38 cellular contexts compared by ENCODE assay signal in the genomic region with DNA sequence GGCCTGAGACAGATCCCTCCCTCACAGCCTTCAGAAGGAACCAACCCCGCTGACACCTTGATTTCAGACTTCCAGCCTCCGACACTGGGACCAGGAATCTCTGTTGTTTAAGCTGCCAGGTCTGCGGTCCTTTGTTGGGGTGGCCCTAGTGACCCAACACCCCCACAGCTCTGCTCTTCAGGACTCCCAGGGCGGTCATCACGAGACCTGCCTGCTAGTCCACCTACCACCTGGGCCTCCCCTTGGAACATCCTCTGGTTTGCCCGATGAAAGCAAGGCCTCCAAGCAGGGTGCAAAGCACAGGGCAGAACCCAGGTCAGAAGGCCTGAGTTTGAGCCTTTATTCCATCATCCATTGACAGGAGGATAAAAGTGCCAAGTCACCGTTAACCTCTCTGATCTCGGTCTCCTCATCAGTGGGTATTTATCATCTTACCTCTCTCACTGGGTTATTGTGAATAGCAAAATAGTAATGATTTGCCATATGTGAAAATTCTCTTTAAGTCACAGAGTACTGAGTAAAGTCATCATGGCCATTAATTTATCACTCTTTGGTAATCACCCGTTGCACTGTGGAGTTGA. TPM values are rescaled to one million over a fixed set of nuclear protein-coding genes. Genes with fewer than 3 reads are reported as not detected.
"Had no signal": no experiment of that assay in that cellular context is flagged by ENCODE, and none has a peak within 500 bp of the region (broad histone marks: within the 10 kb centered on the region; RNA-seq: fewer than 3 reads in every experiment).

No MANE protein-coding gene starts in this region.

- H3K36me3 ChIP-seq: adrenal gland, cardiac muscle cell, colonic mucosa, esophagus squamous epithelium had no signal

- DNase-seq: activated CD4-positive, alpha-beta memory T cell treated with anti-CD3 and anti-CD28 coated beads for 36 hours; activated CD4-positive, alpha-beta T cell treated with anti-CD3 and anti-CD28 coated beads for 36 hours; activated CD4-positive, alpha-beta T cell treated with anti-CD3 and anti-CD28 coated beads, Interleukin-2, amount 10 ng/mL, durations not matched to agents 24 days and 14 days; activated CD4-positive, CD25-positive, alpha-beta regulatory T cell; activated CD4-positive, CD25-positive, alpha-beta regulatory T cell treated with anti-CD3 and anti-CD28 coated beads, Interleukin-2, amount 50 U/mL, for 72 hours; activated CD8-positive, alpha-beta memory T cell treated with anti-CD3 and anti-CD28 coated beads, Interleukin-2, amount 10 ng/mL, durations not matched to agents 7 days and 5 days; activated CD8-positive, alpha-beta memory T cell treated with anti-CD3 and anti-CD28 coated beads, Interleukin-2, amount 50 U/mL, for 4 hours; activated CD8-positive, alpha-beta T cell treated with anti-CD3 and anti-CD28 coated beads, Interleukin-2, amount 10 ng/mL, durations not matched to agents 7 days and 5 days; activated effector memory CD4-positive, alpha-beta T cell treated with anti-CD3 and anti-CD28 coated beads, Interleukin-2, amount 50 U/mL, for 16 hours; activated naive CD4-positive, alpha-beta T cell treated with anti-CD3 and anti-CD28 coated beads for 36 hours; activated naive CD8-positive, alpha-beta T cell treated with anti-CD3 and anti-CD28 coated beads for 36 hours; activated naive CD8-positive, alpha-beta T cell treated with anti-CD3 and anti-CD28 coated beads, Interleukin-2, amount 50 U/mL, for 24 hours; activated T-cell treated with anti-CD3 and anti-CD28 coated beads, Interleukin-2, amount 50 U/mL, for 1 hour; activated T-cell treated with anti-CD3 and anti-CD28 coated beads, Interleukin-2, amount 50 U/mL, for 48 hours; adrenal gland; amygdala; body of pancreas; central memory CD4-positive, alpha-beta T cell; cerebellar nuclear complex; colonic mucosa; effector CD8-positive, alpha-beta T cell; esophagus squamous epithelium; foreskin melanocyte; T-helper 2 cell had no signal

- FAIRE-seq: endometrium, endothelial cell of umbilical vein had no signal

- H3K27me3 ChIP-seq: adrenal gland, body of pancreas, cardiac muscle cell, colonic mucosa, gastroesophageal sphincter had no signal

- H3K27ac ChIP-seq: adrenal gland, body of pancreas, cardiac muscle cell, colonic mucosa, epithelial cell of prostate, esophagus squamous epithelium, gastroesophageal sphincter had no signal

- H3K4me1 ChIP-seq: body of pancreas, colonic mucosa, gastroesophageal sphincter had no signal

- H3K9me3 ChIP-seq: adrenal gland, body of pancreas, colonic mucosa, esophagus squamous epithelium, gastroesophageal sphincter had no signal

- ATAC-seq: activated CD4-positive, alpha-beta T cell treated with anti-CD3 and anti-CD28 coated beads for 36 hours; activated CD8-positive, alpha-beta memory T cell treated with anti-CD3 and anti-CD28 coated beads, Interleukin-2, amount 10 ng/mL, durations not matched to agents 7 days and 5 days; activated CD8-positive, alpha-beta T cell treated with anti-CD3 and anti-CD28 coated beads, Interleukin-2, amount 10 ng/mL, durations not matched to agents 7 days and 5 days; activated naive CD8-positive, alpha-beta T cell treated with anti-CD3 and anti-CD28 coated beads, Interleukin-2, amount 50 U/mL, for 24 hours; body of pancreas; gastroesophageal sphincter had no signal

- H3K4me3 ChIP-seq: adrenal gland, body of pancreas, cardiac muscle cell, colonic mucosa, esophagus squamous epithelium, gastroesophageal sphincter had no signal

RNA-seq across cellular contexts. Expression of a gene that starts 55.2 kb away (rescaled TPM):
- total RNA-seq: activated CD4-positive, alpha-beta memory T cell treated with anti-CD3 and anti-CD28 coated beads for 36 hours; activated CD4-positive, alpha-beta T cell treated with anti-CD3 and anti-CD28 coated beads for 36 hours; activated CD4-positive, alpha-beta T cell treated with anti-CD3 and anti-CD28 coated beads, Interleukin-2, amount 10 ng/mL, durations not matched to agents 24 days and 14 days; activated CD8-positive, alpha-beta memory T cell treated with anti-CD3 and anti-CD28 coated beads for 36 hours; activated CD8-positive, alpha-beta memory T cell treated with anti-CD3 and anti-CD28 coated beads, Interleukin-2, amount 10 ng/mL, durations not matched to agents 7 days and 5 days; activated naive CD4-positive, alpha-beta T cell treated with anti-CD3 and anti-CD28 coated beads for 36 hours; activated naive CD8-positive, alpha-beta T cell treated with anti-CD3 and anti-CD28 coated beads for 36 hours; activated T-helper 1 cell treated with anti-CD3 and anti-CD28 coated beads, Interleukin-12 subunit alpha, Interleukin-12 subunit beta, Interleukin-2, Interleukin-4 antibody, amounts not matched to agents 30 ng/mL and 10 ng/mL and 1 ng/mL, durations not matched to agents 14 hours and 24 hours and 36 hours; activated T-helper 2 cell treated with anti-CD3 and anti-CD28 coated beads, Interferon-gamma antibody, Interleukin-2, Interleukin-4, amounts not matched to agents 10 μg/mL and 5 μg/mL and 100 μg/mL, durations not matched to agents 14 hours and 24 hours and 36 hours; adrenal gland; body of pancreas; cardiac muscle cell; colonic mucosa; dermis microvascular lymphatic vessel endothelial cell; endothelial cell of umbilical vein; esophagus squamous epithelium; fibroblast of lung; fibroblast of villous mesenchyme; gastroesophageal sphincter; glomerular endothelial cell had no signal
- polyA plus RNA-seq: adrenal gland, aorta, cardiac muscle cell, endothelial cell of umbilical vein, esophagus, fibroblast of lung had no signal
